In the genomic region with DNA sequence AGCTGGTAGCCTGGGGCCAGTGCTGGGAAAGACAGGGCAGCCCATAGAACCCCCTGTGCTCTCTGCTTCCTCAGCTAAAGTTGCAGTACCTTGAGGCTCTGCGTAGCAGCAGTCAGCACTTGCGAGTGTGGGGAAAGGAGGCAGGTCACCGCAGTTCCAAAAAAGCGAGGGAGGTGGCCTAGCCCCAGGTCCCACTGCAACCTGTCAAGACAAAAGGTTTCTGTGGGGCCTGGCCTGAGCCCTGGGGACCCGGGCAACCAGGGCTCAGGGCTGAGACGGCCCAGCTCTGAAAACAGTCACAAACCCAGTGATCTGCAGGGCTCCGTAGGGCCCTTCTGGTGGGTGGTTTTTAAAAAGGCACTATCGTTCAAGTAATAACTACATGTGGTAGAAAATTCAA, we compare ENCODE assay signal across 28 cellular contexts.
"Had no signal": no experiment of that assay in that cellular context is flagged by ENCODE, and none has a peak within 500 bp of the region (broad histone marks: within the 10 kb centered on the region; RNA-seq: fewer than 3 reads in every experiment).

No MANE protein-coding gene starts in this region.

- H3K27me3 ChIP-seq: neural progenitor cell, ovary, right lobe of liver, sigmoid colon, suprapubic skin, testis, tibial artery, transverse colon, upper lobe of left lung, vagina had no signal

- H3K4me3 Mint-ChIP-seq: naive thymus-derived CD4-positive, alpha-beta T cell; nephron; neural progenitor cell; stimulated activated memory B cell treated with anti-CD40 and anti-IgM and Interleukin-4, amounts not matched to agents 10 μg/mL and 1 μg/mL and 100 μg/mL, for 72 hours; stimulated activated naive CD8-positive, alpha-beta T cell treated with anti-CD3 and anti-CD28 coated beads, Interleukin-15, amount 100 ng/mL, for 72 hours had no signal

- ATAC-seq: naive thymus-derived CD4-positive, alpha-beta T cell; psoas muscle; right cardiac atrium; right lobe of liver; stimulated activated memory B cell treated with anti-CD40 and anti-IgM and Interleukin-4, amounts not matched to agents 10 μg/mL and 1 μg/mL and 100 μg/mL, for 72 hours; stimulated activated naive CD8-positive, alpha-beta T cell treated with anti-CD3 and anti-CD28 coated beads, Interleukin-15, amount 100 ng/mL, for 72 hours; stimulated activated naive CD8-positive, alpha-beta T cell treated with anti-CD3 and anti-CD28 coated beads, Interleukin-15, Interleukin-2, amounts not matched to agents 100 U/mL and 50 U/mL, for 24 hours had no signal

- H3K27ac ChIP-seq: neural progenitor cell, ovary, parathyroid adenoma, psoas muscle, right lobe of liver, sigmoid colon, suprapubic skin, testis, tibial artery, transverse colon, upper lobe of left lung, vagina had no signal

- H3K36me3 ChIP-seq: neural progenitor cell, ovary had no signal

- H3K4me1 Mint-ChIP-seq: nephron; neural progenitor cell; stimulated activated memory B cell treated with anti-CD40 and anti-IgM and Interleukin-4, amounts not matched to agents 10 μg/mL and 1 μg/mL and 100 μg/mL, for 72 hours; stimulated activated naive CD8-positive, alpha-beta T cell treated with anti-CD3 and anti-CD28 coated beads, Interleukin-15, amount 100 ng/mL, for 72 hours had no signal

- DNase-seq: naive thymus-derived CD4-positive, alpha-beta T cell; occipital lobe; ovary; psoas muscle; right cardiac atrium; right lobe of liver; sigmoid colon; small intestine; stimulated activated CD4-positive, alpha-beta T cell treated with anti-CD3 and anti-CD28 coated beads, Interleukin-15, amount 100 ng/mL, for 24 hours; stimulated activated CD4-positive, alpha-beta T cell treated with anti-CD3 and anti-CD28 coated beads, Interleukin-2, amount 100 ng/mL, for 24 hours; stimulated activated CD4-positive, alpha-beta T cell treated with anti-CD3 and anti-CD28 coated beads, Interleukin-2, amount 100 ng/mL, for 48 hours; stimulated activated CD4-positive, alpha-beta T cell treated with anti-CD3 and anti-CD28 coated beads, Interleukin-4, amount 100 ng/mL, for 4 hours; stimulated activated CD8-positive, alpha-beta memory T cell treated with anti-CD3 and anti-CD28 coated beads, Interleukin-4, amount 100 ng/mL, for 48 hours; stimulated activated naive CD4-positive, alpha-beta T cell; stimulated activated naive CD8-positive, alpha-beta T cell treated with anti-CD3 and anti-CD28 coated beads, Interleukin-15, amount 100 ng/mL, for 72 hours; stimulated activated naive CD8-positive, alpha-beta T cell treated with anti-CD3 and anti-CD28 coated beads, Interleukin-15, Interleukin-2, amounts not matched to agents 100 U/mL and 50 U/mL, for 24 hours; substantia nigra; testis; tibial artery; transverse colon; upper lobe of left lung had no signal

- H2AFZ ChIP-seq: neural progenitor cell, parathyroid adenoma had no signal

- H3K9me3 Mint-ChIP-seq: naive thymus-derived CD4-positive, alpha-beta T cell; nephron; neural progenitor cell; stimulated activated memory B cell treated with anti-CD40 and anti-IgM and Interleukin-4, amounts not matched to agents 10 μg/mL and 1 μg/mL and 100 μg/mL, for 72 hours; stimulated activated naive CD8-positive, alpha-beta T cell treated with anti-CD3 and anti-CD28 coated beads, Interleukin-15, amount 100 ng/mL, for 72 hours had no signal

- H3K9me3 ChIP-seq: ovary, psoas muscle, right lobe of liver, sigmoid colon, suprapubic skin, testis, tibial artery, transverse colon, upper lobe of left lung, vagina had no signal

- H3K4me2 ChIP-seq: neural progenitor cell had no signal

- H3K27me3 Mint-ChIP-seq: naive thymus-derived CD4-positive, alpha-beta T cell; progenitor cell of endocrine pancreas; stimulated activated memory B cell treated with anti-CD40 and anti-IgM and Interleukin-4, amounts not matched to agents 10 μg/mL and 1 μg/mL and 100 μg/mL, for 72 hours; stimulated activated naive CD8-positive, alpha-beta T cell treated with anti-CD3 and anti-CD28 coated beads, Interleukin-15, amount 100 ng/mL, for 72 hours had no signal

- H3K4me1 ChIP-seq: neural progenitor cell, parathyroid adenoma, psoas muscle, right lobe of liver, sigmoid colon, suprapubic skin, testis, tibial artery, transverse colon, upper lobe of left lung, vagina had no signal

- H3K4me3 ChIP-seq: neural progenitor cell, ovary, psoas muscle, right lobe of liver, sigmoid colon, suprapubic skin, testis, tibial artery, transverse colon, upper lobe of left lung, vagina had no signal

- H3K9ac ChIP-seq: neural progenitor cell, parathyroid adenoma had no signal

- H3K27ac Mint-ChIP-seq: nephron; neural progenitor cell; progenitor cell of endocrine pancreas; stimulated activated memory B cell treated with anti-CD40 and anti-IgM and Interleukin-4, amounts not matched to agents 10 μg/mL and 1 μg/mL and 100 μg/mL, for 72 hours had no signal
